ENCODE assay signal across 1 cellular context in the genomic region with DNA sequence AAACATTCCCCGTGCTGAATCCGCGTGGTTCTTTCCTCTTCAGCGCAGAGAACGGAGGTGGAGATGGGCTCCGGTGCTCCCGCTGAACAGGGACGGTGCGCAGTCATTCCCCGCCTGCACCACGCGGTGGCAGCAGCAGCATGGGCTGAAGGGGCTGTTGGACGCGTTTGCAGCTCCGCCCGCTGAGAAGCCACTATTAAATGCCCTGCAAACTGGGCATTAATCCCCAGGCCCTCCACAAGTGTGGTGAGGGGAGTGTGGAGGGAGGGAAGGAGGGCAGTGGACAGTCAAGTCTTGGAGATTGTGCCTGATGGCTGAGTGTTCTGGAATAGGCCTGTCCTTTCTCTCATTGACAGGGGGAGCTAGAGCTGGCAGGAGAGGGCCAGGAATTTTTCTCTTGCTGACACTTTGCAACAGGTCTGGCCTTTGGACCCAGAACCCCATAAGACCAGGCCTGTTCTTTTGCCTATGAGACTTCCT.
TF ChIP-seq lines count a peak whose summit lies in the region.

No MANE protein-coding gene starts in this region.

TF ChIP-seq in HepG2, 621 proteins besides CTCF, POLR2A, EP300 and RAD21 (continued from another document):
- peak; percentile 96 for TF ChIP-seq ZNF263 (CRISPR knock-in tag; IDR thresholded peaks at IDR 0.05)
- TF ChIP-seq ZNF550 (CRISPR knock-in tag; IDR thresholded peaks at IDR 0.05; ENCODE audit: borderline replicate concordance), result no peak
- peak; percentile 28 for TF ChIP-seq ASH2L (IDR thresholded peaks at IDR 0.05; ENCODE audit: insufficient read length, low read depth, low read length)
- TF ChIP-seq POGZ (CRISPR knock-in tag; IDR thresholded peaks at IDR 0.05), result 0 out of 2 replicates have a peak, but pooled peaks have one; percentile 22
- TF ChIP-seq, protein P1, sequence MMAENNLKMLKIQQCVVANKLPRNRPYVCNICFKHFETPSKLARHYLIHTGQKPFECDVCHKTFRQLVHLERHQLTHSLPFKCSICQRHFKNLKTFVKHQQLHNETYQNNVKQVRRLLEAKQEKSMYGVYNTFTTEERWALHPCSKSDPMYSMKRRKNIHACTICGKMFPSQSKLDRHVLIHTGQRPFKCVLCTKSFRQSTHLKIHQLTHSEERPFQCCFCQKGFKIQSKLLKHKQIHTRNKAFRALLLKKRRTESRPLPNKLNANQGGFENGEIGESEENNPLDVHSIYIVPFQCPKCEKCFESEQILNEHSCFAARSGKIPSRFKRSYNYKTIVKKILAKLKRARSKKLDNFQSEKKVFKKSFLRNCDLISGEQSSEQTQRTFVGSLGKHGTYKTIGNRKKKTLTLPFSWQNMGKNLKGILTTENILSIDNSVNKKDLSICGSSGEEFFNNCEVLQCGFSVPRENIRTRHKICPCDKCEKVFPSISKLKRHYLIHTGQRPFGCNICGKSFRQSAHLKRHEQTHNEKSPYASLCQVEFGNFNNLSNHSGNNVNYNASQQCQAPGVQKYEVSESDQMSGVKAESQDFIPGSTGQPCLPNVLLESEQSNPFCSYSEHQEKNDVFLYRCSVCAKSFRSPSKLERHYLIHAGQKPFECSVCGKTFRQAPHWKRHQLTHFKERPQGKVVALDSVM (CRISPR knock-in tag; IDR thresholded peaks at IDR 0.05), result no peak
- no peak for TF ChIP-seq RCOR2 (CRISPR knock-in tag; IDR thresholded peaks at IDR 0.05)
- TF ChIP-seq ARNTL (CRISPR knock-in tag; IDR thresholded peaks at IDR 0.05), result no peak
- no peak for TF ChIP-seq ZNF496 (CRISPR knock-in tag; IDR thresholded peaks at IDR 0.05; ENCODE audit: insufficient replicate concordance)
